Comparison of ENCODE assay signal across 9 cellular contexts in genomic region chr2:199470672-199471442, GRCh38. TPM values are rescaled to one million over a fixed set of nuclear protein-coding genes. Genes with fewer than 3 reads are reported as not detected.
DNase-seq lines count a peak whose midpoint lies in the region; ATAC-seq and TF ChIP-seq lines count a peak whose summit lies in the region.
"Had no signal": no experiment of that assay in that cellular context is flagged by ENCODE, and none has a peak within 500 bp of the region (broad histone marks: within the 10 kb centered on the region; RNA-seq: fewer than 3 reads in every experiment).

No MANE protein-coding gene starts in this region.

- peaks cover 9% of the 10 kb centered on the region for H3K9me3 Mint-ChIP-seq in dendritic cell treated with granulocyte-macrophage colony-stimulating factor and Interleukin-4, amounts not matched to agents 40 ng/mL and 50 ng/mL, for 4 days
- peaks cover 0 to 14% (median 6%) of the 10 kb centered on the region in 11 donors for H3K9me3 Mint-ChIP-seq in naive thymus-derived CD4-positive, alpha-beta T cell

- H3K27ac Mint-ChIP-seq in dendritic cell treated with granulocyte-macrophage colony-stimulating factor and Interleukin-4, amounts not matched to agents 40 ng/mL and 50 ng/mL, for 4 days = no peak overlapping the region
- H3K27ac Mint-ChIP-seq in naive thymus-derived CD4-positive, alpha-beta T cell = no peak overlapping the region

- H3K27ac ChIP-seq in right cardiac atrium (ENCODE audit: low read length) (no peak overlapping the region), urinary bladder (ENCODE audit: low read depth) (no peak overlapping the region), spleen (no peak overlapping the region)
- no peak overlapping the region for H3K27ac ChIP-seq in naive thymus-derived CD4-positive, alpha-beta T cell (ENCODE audit: low read depth, low read length)

- H3K4me1 Mint-ChIP-seq in dendritic cell treated with granulocyte-macrophage colony-stimulating factor and Interleukin-4, amounts not matched to agents 40 ng/mL and 50 ng/mL, for 4 days (ENCODE audit: low read depth) = peaks cover 40% of the 10 kb centered on the region
- H3K4me1 Mint-ChIP-seq in naive thymus-derived CD4-positive, alpha-beta T cell = peaks cover 3 to 52% (median 27%) of the 10 kb centered on the region in 7 donors

- H3K9me3 ChIP-seq in right cardiac atrium (ENCODE audit: control insufficient read depth, low read length) (no peaks in the 10 kb centered on the region), spleen (no peaks in the 10 kb centered on the region)
- no peaks in the 10 kb centered on the region for H3K9me3 ChIP-seq in naive thymus-derived CD4-positive, alpha-beta T cell (ENCODE audit: control insufficient read depth in 2 of 3, low read length in 3 of 3)

- no peak for TF ChIP-seq CTCF in spleen (IDR thresholded peaks at IDR 0.05 in 8 of 11, conservative IDR thresholded peaks at IDR 0.05 in 3 of 11)

- ATAC-seq in right cardiac atrium = peak in 1 of 2 donors; percentile 21
- ATAC-seq in Right ventricle myocardium superior (ENCODE audit: poor library complexity) = no peak
- ATAC-seq in naive thymus-derived CD4-positive, alpha-beta T cell = no peak
- ATAC-seq in HG02588 (IDR thresholded peaks at IDR 0.05; ENCODE audit: unreplicated experiment) = no peak

- intact Hi-C loops in right cardiac atrium (cut with DNase I) (no loop called here), Right ventricle myocardium superior (cut with DNase I) (no loop called here), spleen (cut with DNase I; ENCODE audit: low total_unique reads) (no loop called here)
- intact Hi-C loops in dendritic cell treated with granulocyte-macrophage colony-stimulating factor and Interleukin-4, amounts not matched to agents 40 ng/mL and 50 ng/mL, for 4 days (cut with micrococcal nuclease) = no loop called here
- intact Hi-C loops in naive thymus-derived CD4-positive, alpha-beta T cell (cut with micrococcal nuclease) = loop anchor here in 1 of 2 donors (5.0 kb wide), 1 partner anchor 1669 kb away; the partner anchor contains the start of gene PLCL1

- H3K27me3 Mint-ChIP-seq in dendritic cell treated with granulocyte-macrophage colony-stimulating factor and Interleukin-4, amounts not matched to agents 40 ng/mL and 50 ng/mL, for 4 days = peaks cover 96% of the 10 kb centered on the region
- H3K27me3 Mint-ChIP-seq in naive thymus-derived CD4-positive, alpha-beta T cell = peaks cover 87 to 93% (median 89%) of the 10 kb centered on the region in 5 donors

- POLR2A ChIA-PET in naive thymus-derived CD4-positive, alpha-beta T cell (lab: Charles Lee) = interaction anchor here (0.6 kb wide), 1 partner anchor 9 kb away, joined by 3 read pairs; no protein-coding TSS in a partner anchor

- H3K36me3 Mint-ChIP-seq in dendritic cell treated with granulocyte-macrophage colony-stimulating factor and Interleukin-4, amounts not matched to agents 40 ng/mL and 50 ng/mL, for 4 days (ENCODE audit: low read depth) = no peaks in the 10 kb centered on the region
- H3K36me3 Mint-ChIP-seq in naive thymus-derived CD4-positive, alpha-beta T cell = peaks cover 0 to 9% (median 0%) of the 10 kb centered on the region in 5 donors

- H3K4me3 ChIP-seq in right cardiac atrium (ENCODE audit: low read length) (peak overlapping the region; percentile 8), urinary bladder (ENCODE audit: low read depth, low read length) (peak overlapping the region; percentile 21), spleen (peak overlapping the region in 1 of 8 donors; percentile 50)
- no peak overlapping the region for H3K4me3 ChIP-seq in naive thymus-derived CD4-positive, alpha-beta T cell (ENCODE audit: low read length)

- H3K4me1 ChIP-seq in right cardiac atrium (ENCODE audit: control insufficient read depth, insufficient read depth, low read length) (no peaks in the 10 kb centered on the region), urinary bladder (ENCODE audit: insufficient read depth) (no peaks in the 10 kb centered on the region), spleen (peaks cover 0 to 36% (median 35%) of the 10 kb centered on the region in 6 donors)
- peaks cover 0 to 19% of the 10 kb centered on the region in 2 donors for H3K4me1 ChIP-seq in naive thymus-derived CD4-positive, alpha-beta T cell (ENCODE audit: control insufficient read depth in 2 of 2, insufficient read depth in 2 of 2, low read length in 2 of 2)

- H3K36me3 ChIP-seq in naive thymus-derived CD4-positive, alpha-beta T cell (ENCODE audit: control insufficient read depth in 2 of 3, insufficient read depth in 3 of 3, low read length in 3 of 3) = no peaks in the 10 kb centered on the region
- no peaks in the 10 kb centered on the region for H3K36me3 ChIP-seq in urinary bladder (ENCODE audit: insufficient read depth)
- no peaks in the 10 kb centered on the region for H3K36me3 ChIP-seq in spleen

- DNase-seq in right cardiac atrium = no peak
- no peak for DNase-seq in Right ventricle myocardium superior
- DNase-seq in naive thymus-derived CD4-positive, alpha-beta T cell = no peak
- no peak for DNase-seq in spleen
- DNase-seq in stimulated activated CD4-positive, alpha-beta T cell treated with anti-CD3 and anti-CD28 coated beads, Interleukin-1b, Interleukin-23, amount 100 ng/mL, for 48 hours = no peak
- DNase-seq: activated T-cell treated with anti-CD3 and anti-CD28 coated beads, Interleukin-2, amount 50 U/mL, for 4 hours had no signal

- CTCF ChIA-PET in naive thymus-derived CD4-positive, alpha-beta T cell (lab: Charles Lee) = no interaction called here

- 2% methylated on average over 48 of the region's 48 CpGs for WGBS in right cardiac atrium
- WGBS in urinary bladder = 9% methylated on average over 48 of the region's 48 CpGs
- 2 to 6% (median 4%) methylated on average over 31 to 48 of the region's 48 CpGs for WGBS in spleen, 5 donors

- TF ChIP-seq POLR2A in spleen (IDR thresholded peaks at IDR 0.05) = no peak

- peak overlapping the region; percentile 18 for H3K4me3 Mint-ChIP-seq in dendritic cell treated with granulocyte-macrophage colony-stimulating factor and Interleukin-4, amounts not matched to agents 40 ng/mL and 50 ng/mL, for 4 days
- peak overlapping the region in 7 of 10 donors; percentile 16 to 68 (median 50) for H3K4me3 Mint-ChIP-seq in naive thymus-derived CD4-positive, alpha-beta T cell
- H3K4me3 Mint-ChIP-seq: activated T-cell treated with anti-CD3 and anti-CD28 coated beads, Interleukin-2, amount 50 U/mL, for 4 hours had no signal

- H3K27me3 ChIP-seq in right cardiac atrium (ENCODE audit: control insufficient read depth, insufficient read depth) = no peaks in the 10 kb centered on the region
- peaks cover 9 to 45% of the 10 kb centered on the region in 2 donors for H3K27me3 ChIP-seq in naive thymus-derived CD4-positive, alpha-beta T cell (ENCODE audit: control insufficient read depth in 2 of 2, insufficient read depth in 2 of 2, low read length in 2 of 2)
- peaks cover 28 to 100% (median 91%) of the 10 kb centered on the region in 7 donors for H3K27me3 ChIP-seq in spleen (replicated peaks in 1 of 7)

RNA-seq across cellular contexts. Expression of gene SATB2, which starts 13.1 kb away (rescaled TPM):
- 1 to 10 TPM; 1.4 to 2.2 (median 1.9) TPM for total RNA-seq in right cardiac atrium
- 0.75 TPM for polyA plus RNA-seq in right cardiac atrium
- total RNA-seq in Right ventricle myocardium superior = 1.3 TPM
- under 1 TPM in 3 of 5 experiments, not detected in 2; 0.05 to 0.96 (median 0.32) TPM for total RNA-seq in naive thymus-derived CD4-positive, alpha-beta T cell
- not detected for polyA plus RNA-seq in naive thymus-derived CD4-positive, alpha-beta T cell
- 3.5 TPM for total RNA-seq in urinary bladder
- polyA plus RNA-seq in urinary bladder = 1.7 TPM
- total RNA-seq in spleen = 1 to 10 TPM; 1.9 to 3.0 (median 2.7) TPM
- polyA plus RNA-seq in spleen = under 1 TPM; 0.39 to 0.58 (median 0.50) TPM
